In the genomic region with DNA sequence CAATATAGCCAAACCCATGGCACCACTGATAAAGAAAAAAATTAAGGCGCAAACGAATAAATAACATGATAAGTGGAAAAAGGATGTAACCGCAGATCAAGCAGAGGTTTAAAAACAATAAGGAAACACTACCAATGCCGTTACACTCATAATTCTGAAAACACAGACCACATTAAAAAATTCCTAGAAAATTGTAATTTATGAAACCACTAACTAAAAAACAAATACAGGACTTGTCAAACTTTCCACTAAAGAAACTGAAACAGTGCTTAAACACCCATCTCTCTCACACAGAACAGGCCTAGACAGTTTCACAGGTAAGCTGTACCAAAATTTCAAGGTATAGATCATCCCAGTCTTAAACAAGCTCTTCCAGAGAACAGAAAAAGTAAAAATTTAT, we compare ENCODE assay signal across 19 cellular contexts.
"Had no signal": no experiment of that assay in that cellular context is flagged by ENCODE, and none has a peak within 500 bp of the region (broad histone marks: within the 10 kb centered on the region; RNA-seq: fewer than 3 reads in every experiment).

No MANE protein-coding gene starts in this region.

- H3K4me3 Mint-ChIP-seq: dendritic cell treated with granulocyte-macrophage colony-stimulating factor and Interleukin-4, amounts not matched to agents 40 ng/mL and 50 ng/mL, for 4 days; memory B cell; stimulated activated naive B cell treated with anti-CD40 and anti-IgM and Interleukin-4, amounts not matched to agents 10 μg/mL and 1 μg/mL and 100 μg/mL, for 72 hours had no signal

- H3K27me3 ChIP-seq: ascending aorta, breast epithelium, pancreas, suprapubic skin had no signal

- H3K9me3 ChIP-seq: ascending aorta, breast epithelium, mucosa of descending colon, pancreas, suprapubic skin had no signal

- H3K36me3 ChIP-seq: ascending aorta, breast epithelium, pancreas, suprapubic skin had no signal

- H3K27ac Mint-ChIP-seq: dendritic cell treated with granulocyte-macrophage colony-stimulating factor and Interleukin-4, amounts not matched to agents 40 ng/mL and 50 ng/mL, for 4 days; memory B cell; stimulated activated naive B cell treated with anti-CD40 and anti-IgM and Interleukin-4, amounts not matched to agents 10 μg/mL and 1 μg/mL and 100 μg/mL, for 72 hours had no signal

- ATAC-seq: left lobe of liver; mucosa of descending colon; naive thymus-derived CD4-positive, alpha-beta T cell; pancreas; stimulated activated naive B cell treated with anti-CD40 and anti-IgM and Interleukin-4, amounts not matched to agents 10 μg/mL and 1 μg/mL and 100 μg/mL, for 72 hours had no signal

- H3K9me3 Mint-ChIP-seq: dendritic cell treated with granulocyte-macrophage colony-stimulating factor and Interleukin-4, amounts not matched to agents 40 ng/mL and 50 ng/mL, for 4 days had no signal

- H3K4me1 ChIP-seq: ascending aorta, breast epithelium, pancreas had no signal

- H3K4me3 ChIP-seq: ascending aorta, breast epithelium, mucosa of descending colon, pancreas, SK-N-MC, suprapubic skin had no signal

- DNase-seq: activated CD4-positive, alpha-beta T cell treated with anti-CD3 and anti-CD28 coated beads, Interleukin-2, amount 50 U/mL, for 48 hours; activated effector memory CD4-positive, alpha-beta T cell treated with anti-CD3 and anti-CD28 coated beads, Interleukin-2, amount 50 U/mL, for 16 hours; cerebellar nuclear complex; effector memory CD4-positive, alpha-beta T cell; foreskin fibroblast; hippocampal formation; mucosa of descending colon; naive thymus-derived CD4-positive, alpha-beta T cell; pancreas; Right ventricle myocardium superior; stimulated activated naive B cell treated with anti-CD40 and anti-IgM and Interleukin-4, amounts not matched to agents 10 μg/mL and 1 μg/mL and 100 μg/mL, for 72 hours; trophoblast cell had no signal

- H3K4me1 Mint-ChIP-seq: memory B cell had no signal

- H3K27ac ChIP-seq: ascending aorta, breast epithelium, pancreas, SK-N-MC, suprapubic skin had no signal

- H3K36me3 Mint-ChIP-seq: memory B cell; stimulated activated naive B cell treated with anti-CD40 and anti-IgM and Interleukin-4, amounts not matched to agents 10 μg/mL and 1 μg/mL and 100 μg/mL, for 72 hours had no signal
